Comparison of ENCODE assay signal across 10 cellular contexts in genomic region chr9:17824927-17825659, GRCh38.
"Had no signal": no experiment of that assay in that cellular context is flagged by ENCODE, and none has a peak within 500 bp of the region (broad histone marks: within the 10 kb centered on the region; RNA-seq: fewer than 3 reads in every experiment).

No MANE protein-coding gene starts in this region.

- H3K36me3 ChIP-seq: transverse colon had no signal

- H3K4me3 ChIP-seq: smooth muscle cell, transverse colon had no signal

- H3K4me1 ChIP-seq: parathyroid adenoma had no signal

- H3K9me3 ChIP-seq: transverse colon had no signal

- H3K27ac ChIP-seq: parathyroid adenoma, transverse colon had no signal

- DNase-seq: activated CD4-positive, alpha-beta memory T cell treated with anti-CD3 and anti-CD28 coated beads, Interleukin-2, amount 10 ng/mL, durations not matched to agents 7 days and 5 days; activated CD4-positive, CD25-positive, alpha-beta regulatory T cell treated with anti-CD3 and anti-CD28 coated beads, Interleukin-2, amount 50 U/mL, for 72 hours; activated naive CD8-positive, alpha-beta T cell treated with anti-CD3 and anti-CD28 coated beads, Interleukin-2, amount 10 ng/mL, durations not matched to agents 7 days and 5 days; activated T-cell treated with anti-CD3 and anti-CD28 coated beads, Interleukin-2, amount 50 U/mL, for 48 hours; kidney; SIG-M5; transverse colon had no signal

- ATAC-seq: esophagus mucosa had no signal

- H3K27me3 ChIP-seq: transverse colon had no signal
